In the genomic region with DNA sequence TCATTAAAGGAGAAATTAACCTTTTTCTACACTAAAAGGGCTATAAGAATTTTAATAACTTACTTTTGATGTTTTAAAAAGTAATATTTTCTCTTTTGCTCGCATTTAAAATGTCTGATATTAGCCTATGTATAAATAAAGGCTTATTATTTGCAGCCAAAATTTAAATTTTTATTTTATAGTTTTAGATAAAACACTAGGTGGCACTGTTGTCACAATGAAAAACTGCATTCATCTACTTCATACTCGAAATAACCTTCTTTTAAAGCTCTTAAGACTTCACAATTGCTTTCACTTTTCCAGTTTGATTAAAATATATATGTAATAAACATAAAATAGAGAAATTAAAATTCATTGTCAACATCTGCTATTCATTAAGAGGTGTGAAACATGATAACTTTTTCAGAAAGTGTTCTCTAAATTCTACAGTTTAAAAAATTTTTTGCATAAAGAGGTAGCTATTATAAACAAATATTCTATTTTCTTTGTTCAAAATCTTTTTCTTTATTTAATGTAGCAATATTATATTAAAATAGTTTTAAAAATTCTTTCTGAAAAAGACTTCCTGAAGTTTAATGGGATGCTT, we compare ENCODE assay signal across 8 cellular contexts.
A peak's percentile ranks its signal among the peaks of the same experiment; 100 is the strongest.
DNase-seq lines count a peak whose midpoint lies in the region; ATAC-seq and TF ChIP-seq lines count a peak whose summit lies in the region.

No MANE protein-coding gene starts in this region.

- no peak for TF ChIP-seq POLR2A in heart left ventricle (IDR thresholded peaks at IDR 0.05)
- TF ChIP-seq POLR2A in vagina (IDR thresholded peaks at IDR 0.05): no peak

- intact Hi-C loops in heart left ventricle (cut with DNase I): loop anchor here in 8 of 10 donors (5.0 to 10.0 kb wide), 6 partner anchors 469 to 1894 kb away; no protein-coding TSS in a partner anchor
- intact Hi-C loops in cardiac septum (cut with DNase I): loop anchor here (5.0 kb wide), 1 partner anchor 474 kb away; no protein-coding TSS in a partner anchor
- intact Hi-C loops in vagina (cut with DNase I): no loop called here

- no peaks in the 10 kb centered on the region for H3K36me3 ChIP-seq in heart left ventricle
- no peaks in the 10 kb centered on the region for H3K36me3 ChIP-seq in vagina

- 0 to 1% (median 1%) methylated on average over 2 of the region's 2 CpGs for WGBS in heart left ventricle, 4 donors

- H3K4me3 ChIP-seq in heart left ventricle (no peak overlapping the region), vagina (no peak overlapping the region)

- H3K4me1 ChIP-seq in heart left ventricle (no peaks in the 10 kb centered on the region), vagina (no peaks in the 10 kb centered on the region)

- no peak for DNase-seq in heart left ventricle
- no peak for DNase-seq in cardiac septum (ENCODE audit: low spot score)
- DNase-seq in OCI-M1 (lab: John Stamatoyannopoulos, UW): peak; percentile 66
- peak; percentile 38 for DNase-seq in fibroblast of peridontal ligament (ENCODE audit: extremely low read depth)
- no peak for DNase-seq in vagina (ENCODE audit: extremely low spot score in 2 of 2)
- no peak for DNase-seq in substantia nigra (lab: John Stamatoyannopoulos, UW)

- TF ChIP-seq CTCF in heart left ventricle (IDR thresholded peaks at IDR 0.05) (peak in 10 of 12 donors; percentile 37 to 62 (median 51)), vagina (IDR thresholded peaks at IDR 0.05) (peak in 2 of 3 experiments; percentile 15 to 33)

- ATAC-seq in heart left ventricle (no peak), GM21737 (IDR thresholded peaks at IDR 0.05; ENCODE audit: unreplicated experiment) (no peak), GM19467 (IDR thresholded peaks at IDR 0.05; ENCODE audit: unreplicated experiment) (no peak)

- no peaks in the 10 kb centered on the region for H3K9me3 ChIP-seq in heart left ventricle
- no peaks in the 10 kb centered on the region for H3K9me3 ChIP-seq in vagina

- no peak overlapping the region for H3K27ac ChIP-seq in heart left ventricle
- no peak overlapping the region for H3K27ac ChIP-seq in vagina
- H3K27ac ChIP-seq in substantia nigra (ENCODE audit: low read depth, low read length, poor library complexity, severe bottlenecking): no peak overlapping the region

- H3K27me3 ChIP-seq in heart left ventricle (peaks cover 0 to 13% (median 0%) of the 10 kb centered on the region in 9 donors), vagina (no peaks in the 10 kb centered on the region)

Comparison
In these comparisons a context has a peak if more than half of its experiments do, and no peak if none do; other contexts are left out.
1. DNase-seq: peak in OCI-M1 (single experiment) and fibroblast of peridontal ligament (single experiment); none in heart left ventricle (0 of 5), cardiac septum (single experiment), vagina (0 of 2) and substantia nigra (0 of 49).